In genomic region chr7:64795176-64795575, GRCh38 we compare ENCODE assay signal across 9 cellular contexts. TPM values are rescaled to one million over a fixed set of nuclear protein-coding genes. Genes with fewer than 3 reads are reported as not detected.
DNase-seq lines count a peak whose midpoint lies in the region; ATAC-seq and TF ChIP-seq lines count a peak whose summit lies in the region.
"Had no signal": no experiment of that assay in that cellular context is flagged by ENCODE, and none has a peak within 500 bp of the region (broad histone marks: within the 10 kb centered on the region; RNA-seq: fewer than 3 reads in every experiment).

No MANE protein-coding gene starts in this region.

- peaks cover 5% of the 10 kb centered on the region for H3K4me1 ChIP-seq in ACC112 (ENCODE audit: control insufficient read depth, insufficient read depth, low read length, unreplicated experiment)
- H3K4me1 ChIP-seq in HUES48 (ENCODE audit: control insufficient read depth, insufficient read depth, low read length), result peaks cover 17% of the 10 kb centered on the region
- H3K4me1 ChIP-seq in breast epithelium, result peaks cover 0 to 9% of the 10 kb centered on the region in 2 donors
- H3K4me1 ChIP-seq in mucosa of stomach (ENCODE audit: control insufficient read depth, insufficient read depth, low read length), result peaks cover 9% of the 10 kb centered on the region

- intact Hi-C loops in breast epithelium (cut with DNase I; ENCODE audit: low total_unique reads), result no loop called here

- ATAC-seq in HG03571 (IDR thresholded peaks at IDR 0.05; ENCODE audit: unreplicated experiment), result no peak

- peak overlapping the region; percentile 83 for H3K4me3 ChIP-seq in ACC112 (ENCODE audit: low read depth, low read length)
- H3K4me3 ChIP-seq in HUES48 (ENCODE audit: low read depth, low read length), result peak overlapping the region; percentile 94
- peak overlapping the region; percentile 78 to 80 (median 79) for H3K4me3 ChIP-seq in breast epithelium
- H3K4me3 ChIP-seq in mucosa of stomach (ENCODE audit: low read length), result peak overlapping the region; percentile 52

- H3K9ac ChIP-seq in HUES48 (ENCODE audit: low read depth, low read length), result peak overlapping the region; percentile 95
- H3K9ac ChIP-seq in mucosa of stomach (ENCODE audit: low read length), result peak overlapping the region; percentile 90

- no peak for DNase-seq in breast epithelium (ENCODE audit: low spot score in 2 of 2)
- DNase-seq in NCI-H345 (lab: John Stamatoyannopoulos, UW), result no peak
- DNase-seq in NCI-H187 treated with DMSO at 0.1 percent for 48 hours (lab: John Stamatoyannopoulos, UW), result no peak
- DNase-seq in nucleus accumbens (lab: John Stamatoyannopoulos, UW), result no peak
- DNase-seq: activated gamma-delta T cell treated with Interleukin-2 at 50 U/mL for 16 hours had no signal

- no peak for TF ChIP-seq CTCF in breast epithelium (IDR thresholded peaks at IDR 0.05)

- TF ChIP-seq POLR2A in breast epithelium (IDR thresholded peaks at IDR 0.05), result no peak

- H3K27me3 ChIP-seq in ACC112 (ENCODE audit: insufficient read depth, low read length), result no peaks in the 10 kb centered on the region
- H3K27me3 ChIP-seq in HUES48 (ENCODE audit: control insufficient read depth, insufficient read depth, low read length), result no peaks in the 10 kb centered on the region
- H3K27me3 ChIP-seq in breast epithelium, result no peaks in the 10 kb centered on the region
- H3K27me3 ChIP-seq in mucosa of stomach (ENCODE audit: control insufficient read depth, insufficient read depth, low read length), result no peaks in the 10 kb centered on the region

- H3K9me3 ChIP-seq in HUES48 (ENCODE audit: control insufficient read depth, insufficient read depth, low read length), result no peaks in the 10 kb centered on the region
- H3K9me3 ChIP-seq in breast epithelium, result no peaks in the 10 kb centered on the region
- no peaks in the 10 kb centered on the region for H3K9me3 ChIP-seq in mucosa of stomach (ENCODE audit: control insufficient read depth, low read length)

- H3K36me3 ChIP-seq in ACC112 (ENCODE audit: insufficient read depth, low read length), result peaks cover 3% of the 10 kb centered on the region; the same call in 1 of the 2 replicates
- peaks cover 31% of the 10 kb centered on the region for H3K36me3 ChIP-seq in HUES48 (ENCODE audit: control insufficient read depth, insufficient read depth, low read length)
- H3K36me3 ChIP-seq in breast epithelium, result no peaks in the 10 kb centered on the region
- peaks cover 6% of the 10 kb centered on the region for H3K36me3 ChIP-seq in mucosa of stomach (ENCODE audit: control insufficient read depth, insufficient read depth, low read length)

- peaks cover 31% of the 10 kb centered on the region for H3K79me2 ChIP-seq in ACC112 (ENCODE audit: control insufficient read depth, insufficient read depth, low read length, unreplicated experiment)

- H3K27ac ChIP-seq in ACC112 (ENCODE audit: low read depth, low read length) (no peak overlapping the region), HUES48 (ENCODE audit: low read depth, low read length) (peak overlapping the region; percentile 97), breast epithelium (no peak overlapping the region)

- peak overlapping the region; percentile 62 for H2AFZ ChIP-seq in ACC112 (ENCODE audit: low read length, unreplicated experiment)

RNA-seq across cellular contexts. Expression of gene ZNF138, which starts 0.9 kb away (rescaled TPM):
- 10 to 100 TPM; 10.6 to 40.8 (median 31.1) TPM for total RNA-seq in breast epithelium
